ENCODE assay signal across 8 cellular contexts in the genomic region with DNA sequence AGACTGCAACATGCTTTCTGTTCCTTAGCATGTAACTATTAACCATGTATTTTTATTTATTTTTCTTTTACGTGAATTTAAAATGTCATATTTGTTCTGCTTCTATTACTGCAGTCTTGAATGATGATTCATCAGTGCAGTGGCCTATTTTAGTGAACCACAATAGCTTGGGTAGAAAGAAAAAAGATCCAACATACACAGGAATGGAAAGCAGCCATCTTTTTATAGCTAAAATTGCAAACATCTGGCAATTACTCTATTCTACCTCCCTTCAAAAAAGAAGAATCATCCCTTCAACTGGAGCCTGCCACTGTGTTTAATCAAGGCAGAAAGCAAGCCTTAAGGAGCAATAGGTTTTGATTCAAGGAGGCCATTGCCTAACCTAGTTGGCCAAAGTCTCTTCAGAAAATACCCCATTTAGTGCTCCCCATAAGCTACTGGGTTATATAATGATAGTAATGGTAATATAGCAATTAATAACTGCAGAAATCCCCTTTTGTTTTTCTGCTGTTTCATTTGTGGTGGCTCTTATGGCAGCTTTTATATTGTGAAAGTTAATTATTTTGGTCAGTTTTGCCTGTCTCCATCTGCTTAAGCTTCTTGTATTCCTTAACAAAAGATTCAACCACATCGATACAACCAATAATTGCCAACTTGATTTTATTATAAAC.
DNase-seq lines count a peak whose midpoint lies in the region; ATAC-seq, FAIRE-seq and TF ChIP-seq lines count a peak whose summit lies in the region.

No MANE protein-coding gene starts in this region.

- H3K4me1 Mint-ChIP-seq in nephron progenitor cell, result no peaks in the 10 kb centered on the region

- TF ChIP-seq POLR2A in GM12878 (IDR thresholded peaks at IDR 0.05; ENCODE audit: low read depth, low read length) (no peak), gastrocnemius medialis (IDR thresholded peaks at IDR 0.05) (no peak), prostate gland (IDR thresholded peaks at IDR 0.05) (no peak)

- POLR2A ChIA-PET in GM12878 (lab: Charles Lee), result interaction anchor here (1.4 kb wide), 1 partner anchor 18 kb away, joined by 3 read pairs; no protein-coding TSS in a partner anchor

- CTCF ChIA-PET in GM12878 (lab: Yijun Ruan, JAX), result interaction anchor here (1.8 to 2.0 kb wide), 2 partner anchors 11 to 683 kb away, joined by 5 to 7 read pairs; no protein-coding TSS in a partner anchor

- H3K27me3 ChIP-seq in GM12878 (replicated peaks in 1 of 2; ENCODE audit: control insufficient read depth in 2 of 2, insufficient read depth in 2 of 2, low read length in 1 of 2), result no peaks in the 10 kb centered on the region; a peak in 1 of 4 replicates
- H3K27me3 ChIP-seq in gastrocnemius medialis, result no peaks in the 10 kb centered on the region
- no peaks in the 10 kb centered on the region for H3K27me3 ChIP-seq in prostate gland (replicated peaks; ENCODE audit: insufficient read depth)

- in situ Hi-C loops in GM12878 (cut with MboI) (no loop called here), gastrocnemius medialis (cut with MboI; ENCODE audit: low sequenced_read_pairs in 4 of 4) (loop anchor here in 2 of 4 donors (25.0 kb wide), 1 partner anchor 684 kb away; a partner anchor contains a TSS)

- H3K36me3 Mint-ChIP-seq in nephron progenitor cell (ENCODE audit: low read depth), result peaks cover 60% of the 10 kb centered on the region

- TF ChIP-seq EP300 in GM12878 (IDR thresholded peaks at IDR 0.05; ENCODE audit: borderline replicate concordance in 1 of 2, control insufficient read depth in 1 of 2, low read depth in 2 of 2, low read length in 2 of 2), result no peak

- H3K4me2 ChIP-seq in GM12878 (ENCODE audit: control insufficient read depth, insufficient read depth), result peak overlapping the region; percentile 47

- H3K4me3 Mint-ChIP-seq in nephron progenitor cell, result no peak overlapping the region

- no peaks in the 10 kb centered on the region for H3K79me2 ChIP-seq in GM12878 (ENCODE audit: control insufficient read depth, insufficient read depth, low read length)

- no peak for TF ChIP-seq CTCF in GM12878 (IDR thresholded peaks at IDR 0.05 in 2 of 3, conservative IDR thresholded peaks at IDR 0.05 in 1 of 3; ENCODE audit: control insufficient read depth in 2 of 3, extremely low read depth in 1 of 3, insufficient read depth in 1 of 3, low read depth in 3 of 3, low read length in 3 of 3)
- no peak for TF ChIP-seq CTCF in gastrocnemius medialis (IDR thresholded peaks at IDR 0.05 in 4 of 5, conservative IDR thresholded peaks at IDR 0.05 in 1 of 5)
- TF ChIP-seq CTCF in prostate gland (IDR thresholded peaks at IDR 0.05), result no peak
- TF ChIP-seq CTCF in nephron progenitor cell (IDR thresholded peaks at IDR 0.05), result no peak

- H3K36me3 ChIP-seq in GM12878 (ENCODE audit: control insufficient read depth in 2 of 2, insufficient read depth in 2 of 2, low read length in 1 of 2), result no peaks in the 10 kb centered on the region
- H3K36me3 ChIP-seq in gastrocnemius medialis, result no peaks in the 10 kb centered on the region
- H3K36me3 ChIP-seq in prostate gland, result no peaks in the 10 kb centered on the region

- H2AFZ ChIP-seq in GM12878 (ENCODE audit: control insufficient read depth, low read depth, low read length), result no peak overlapping the region

- H3K9ac ChIP-seq in GM12878 (ENCODE audit: control insufficient read depth, insufficient read depth, low read length), result no peak overlapping the region

- H3K27ac ChIP-seq in GM12878 (ENCODE audit: control insufficient read depth, insufficient read depth), result no peak overlapping the region
- peak overlapping the region; percentile 31 to 50 (median 47) for H3K27ac ChIP-seq in gastrocnemius medialis
- peak overlapping the region in 1 of 2 donors; percentile 20 for H3K27ac ChIP-seq in prostate gland

- ATAC-seq in GM18868 (IDR thresholded peaks at IDR 0.05; ENCODE audit: unreplicated experiment) (peak; percentile 18), HG03060 (IDR thresholded peaks at IDR 0.05; ENCODE audit: low read depth, unreplicated experiment) (peak; percentile 26), GM12878 (peak; percentile 70), gastrocnemius medialis (no peak), left colon (no peak)

- intact Hi-C loops in GM12878 (cut with micrococcal nuclease; ENCODE audit: unreplicated experiment), result no loop called here
- intact Hi-C loops in gastrocnemius medialis (cut with DNase I; ENCODE audit: low total_unique reads), result no loop called here
- intact Hi-C loops in prostate gland (cut with DNase I), result no loop called here
- intact Hi-C loops in left colon (cut with DNase I, micrococcal nuclease), result no loop called here

- H3K9me3 ChIP-seq in GM12878 (replicated peaks; ENCODE audit: control insufficient read depth, insufficient read depth, low read length) (no peaks in the 10 kb centered on the region; the same call in 2 of the 3 replicates), gastrocnemius medialis (no peaks in the 10 kb centered on the region), prostate gland (no peaks in the 10 kb centered on the region)

- RAD21 ChIA-PET in GM12878 (lab: Charles Lee; ENCODE audit: unreplicated experiment), result interaction anchor here (0.8 to 1.4 kb wide), 2 partner anchors 11 to 683 kb away, joined by 3 read pairs; no protein-coding TSS in a partner anchor

- peaks cover 7% of the 10 kb centered on the region for H3K27me3 Mint-ChIP-seq in nephron progenitor cell (ENCODE audit: low read depth, poor library complexity)

- DNase-seq in GM12878 (ENCODE audit: low read depth, low spot score), result no peak
- DNase-seq in gastrocnemius medialis, result no peak
- no peak for DNase-seq in prostate gland (ENCODE audit: low spot score)
- DNase-seq in left colon, result no peak
- no peak for DNase-seq in NCI-H2171 (lab: John Stamatoyannopoulos, UW)
- no peak for DNase-seq in nephron progenitor cell

- no peak overlapping the region for H3K27ac Mint-ChIP-seq in nephron progenitor cell

- no peak for FAIRE-seq in GM12878 (lab: Jason Lieb, UNC)

- peaks cover 14% of the 10 kb centered on the region for H3K4me1 ChIP-seq in GM12878 (ENCODE audit: control insufficient read depth, insufficient read depth, low read length)
- H3K4me1 ChIP-seq in gastrocnemius medialis, result peaks cover 28% of the 10 kb centered on the region in 2 donors
- H3K4me1 ChIP-seq in prostate gland (replicated peaks), result peaks cover 3% of the 10 kb centered on the region

- peaks cover 38% of the 10 kb centered on the region for H3K9me3 Mint-ChIP-seq in nephron progenitor cell

- SMC1A ChIA-PET in GM12878 (lab: Charles Lee; ENCODE audit: uncharacterized antibody, unreplicated experiment), result interaction anchor here (0.8 to 1.8 kb wide), 4 partner anchors 12 to 122 kb away, joined by 3 to 4 read pairs (median 3); no protein-coding TSS in a partner anchor

- no peak for TF ChIP-seq RAD21 in GM12878 (IDR thresholded peaks at IDR 0.05; ENCODE audit: insufficient read depth, low read depth, low read length)

- no peaks in the 10 kb centered on the region for H4K20me1 ChIP-seq in GM12878 (ENCODE audit: control insufficient read depth, insufficient read depth)

- H3K4me3 ChIP-seq in GM12878 (no peak overlapping the region), gastrocnemius medialis (no peak overlapping the region), prostate gland (no peak overlapping the region)

- BruUV-seq in GM12878 (replicated peaks; lab: Mats Ljungman, UMichigan), result no TSS peak

- whole genome bisulfite sequencing in GM12878 (ENCODE audit: insufficient coverage, insufficient replicate concordance, low lambda C conversion rate, missing lambda C conversion rate), result 25% methylated on average over 2 of the region's 2 CpGs
- WGBS in prostate gland, result 40% methylated on average over 2 of the region's 2 CpGs

TF ChIP-seq in GM12878, 131 proteins besides CTCF, POLR2A, EP300 and RAD21:
- TF ChIP-seq, protein P1, sequence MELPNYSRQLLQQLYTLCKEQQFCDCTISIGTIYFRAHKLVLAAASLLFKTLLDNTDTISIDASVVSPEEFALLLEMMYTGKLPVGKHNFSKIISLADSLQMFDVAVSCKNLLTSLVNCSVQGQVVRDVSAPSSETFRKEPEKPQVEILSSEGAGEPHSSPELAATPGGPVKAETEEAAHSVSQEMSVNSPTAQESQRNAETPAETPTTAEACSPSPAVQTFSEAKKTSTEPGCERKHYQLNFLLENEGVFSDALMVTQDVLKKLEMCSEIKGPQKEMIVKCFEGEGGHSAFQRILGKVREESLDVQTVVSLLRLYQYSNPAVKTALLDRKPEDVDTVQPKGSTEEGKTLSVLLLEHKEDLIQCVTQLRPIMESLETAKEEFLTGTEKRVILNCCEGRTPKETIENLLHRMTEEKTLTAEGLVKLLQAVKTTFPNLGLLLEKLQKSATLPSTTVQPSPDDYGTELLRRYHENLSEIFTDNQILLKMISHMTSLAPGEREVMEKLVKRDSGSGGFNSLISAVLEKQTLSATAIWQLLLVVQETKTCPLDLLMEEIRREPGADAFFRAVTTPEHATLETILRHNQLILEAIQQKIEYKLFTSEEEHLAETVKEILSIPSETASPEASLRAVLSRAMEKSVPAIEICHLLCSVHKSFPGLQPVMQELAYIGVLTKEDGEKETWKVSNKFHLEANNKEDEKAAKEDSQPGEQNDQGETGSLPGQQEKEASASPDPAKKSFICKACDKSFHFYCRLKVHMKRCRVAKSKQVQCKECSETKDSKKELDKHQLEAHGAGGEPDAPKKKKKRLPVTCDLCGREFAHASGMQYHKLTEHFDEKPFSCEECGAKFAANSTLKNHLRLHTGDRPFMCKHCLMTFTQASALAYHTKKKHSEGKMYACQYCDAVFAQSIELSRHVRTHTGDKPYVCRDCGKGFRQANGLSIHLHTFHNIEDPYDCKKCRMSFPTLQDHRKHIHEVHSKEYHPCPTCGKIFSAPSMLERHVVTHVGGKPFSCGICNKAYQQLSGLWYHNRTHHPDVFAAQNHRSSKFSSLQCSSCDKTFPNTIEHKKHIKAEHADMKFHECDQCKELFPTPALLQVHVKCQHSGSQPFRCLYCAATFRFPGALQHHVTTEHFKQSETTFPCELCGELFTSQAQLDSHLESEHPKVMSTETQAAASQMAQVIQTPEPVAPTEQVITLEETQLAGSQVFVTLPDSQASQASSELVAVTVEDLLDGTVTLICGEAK (IDR thresholded peaks at IDR 0.05; ENCODE audit: borderline replicate concordance), result no peak
- no peak for TF ChIP-seq EZH2 (IDR thresholded peaks at IDR 0.05; ENCODE audit: borderline replicate concordance, control insufficient read depth, low read depth, low read length)
- no peak for TF ChIP-seq STAT3 (IDR thresholded peaks at IDR 0.05; ENCODE audit: low read depth, low read length)
- no peak for TF ChIP-seq SIN3A (IDR thresholded peaks at IDR 0.05; ENCODE audit: low read depth, low read length)
- no peak for TF ChIP-seq NFIC (IDR thresholded peaks at IDR 0.05; ENCODE audit: low read depth, low read length)
TF ChIP-seq in GM12878: peak in this region for 0.

Comparison
In these comparisons a context has a peak if more than half of its experiments do, and no peak if none do; other contexts are left out.
1. ATAC-seq: peak in GM18868 (single experiment), HG03060 (single experiment) and GM12878 (single experiment); none in gastrocnemius medialis (0 of 2) and left colon (single experiment).